7 cellular contexts compared by ENCODE assay signal in genomic region chr7:63376873-63377272, GRCh38.
"Had no signal": no experiment of that assay in that cellular context is flagged by ENCODE, and none has a peak within 500 bp of the region (broad histone marks: within the 10 kb centered on the region; RNA-seq: fewer than 3 reads in every experiment).

No MANE protein-coding gene starts in this region.

- DNase-seq: Karpas-422, Kasumi-1, KBM-7, KG1 had no signal

- H3K9ac ChIP-seq: KMS-11 had no signal

- FAIRE-seq: HTR-8/SVneo had no signal

- H3K4me2 ChIP-seq: KMS-11 had no signal

- H3K27ac ChIP-seq: HL-60, KMS-11 had no signal
